Comparison of ENCODE assay signal across 23 cellular contexts in the genomic region with DNA sequence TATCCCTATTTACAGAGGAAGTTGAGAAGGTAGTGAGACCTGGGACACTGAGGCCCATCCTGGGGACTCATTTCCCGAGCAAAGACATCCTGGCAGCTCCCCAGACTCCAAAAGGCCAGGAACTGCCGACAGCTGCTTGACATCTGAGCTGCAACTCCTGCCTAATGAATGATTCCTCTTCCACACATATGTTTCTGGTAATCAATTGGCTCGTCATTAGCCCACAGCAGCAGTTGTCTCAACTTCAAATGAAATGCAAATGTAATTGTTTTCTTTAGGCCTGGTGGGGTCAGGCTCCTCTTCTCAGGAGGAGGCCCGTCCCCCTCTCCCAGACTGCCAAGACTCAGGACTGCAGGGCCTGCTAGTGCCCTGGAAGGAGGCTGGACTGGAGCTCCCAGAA.
DNase-seq lines count a peak whose midpoint lies in the region; TF ChIP-seq lines count a peak whose summit lies in the region.
"Had no signal": no experiment of that assay in that cellular context is flagged by ENCODE, and none has a peak within 500 bp of the region (broad histone marks: within the 10 kb centered on the region; RNA-seq: fewer than 3 reads in every experiment).

No MANE protein-coding gene starts in this region.

- H3K27me3 ChIP-seq in neural progenitor cell: no peaks in the 10 kb centered on the region
- H3K27me3 ChIP-seq: BLaER1 had no signal

- no peaks in the 10 kb centered on the region for H3K36me3 ChIP-seq in neural progenitor cell
- H3K36me3 ChIP-seq: BLaER1, heart left ventricle had no signal

- no peak overlapping the region for H3K4me3 ChIP-seq in HFF-Myc (replicated peaks; ENCODE audit: low read depth, low read length)
- no peak overlapping the region for H3K4me3 ChIP-seq in neural progenitor cell
- H3K4me3 ChIP-seq: BLaER1, dorsolateral prefrontal cortex, heart left ventricle, K562, lung, PC-9, psoas muscle had no signal

- H3K9ac ChIP-seq in neural progenitor cell: no peak overlapping the region
- H3K9ac ChIP-seq: BLaER1 had no signal

- H3K27ac Mint-ChIP-seq in neural progenitor cell: peak overlapping the region; percentile 63
- H3K27ac Mint-ChIP-seq in activated T-cell treated with anti-CD3 and anti-CD28 coated beads, Interleukin-2, amount 50 U/mL, for 24 hours: no peak overlapping the region
- H3K27ac Mint-ChIP-seq: activated CD4-positive, alpha-beta T cell treated with anti-CD3 and anti-CD28 coated beads, Interleukin-2, amount 10 ng/mL, durations not matched to agents 7 days and 5 days had no signal

- peaks cover 15% of the 10 kb centered on the region for H3K4me1 ChIP-seq in neural progenitor cell
- H3K4me1 ChIP-seq: heart left ventricle, psoas muscle had no signal

- peaks cover 47% of the 10 kb centered on the region for H3K4me1 Mint-ChIP-seq in neural progenitor cell
- no peaks in the 10 kb centered on the region for H3K4me1 Mint-ChIP-seq in activated T-cell treated with anti-CD3 and anti-CD28 coated beads, Interleukin-2, amount 50 U/mL, for 24 hours (ENCODE audit: low read depth)
- H3K4me1 Mint-ChIP-seq: activated CD4-positive, alpha-beta T cell treated with anti-CD3 and anti-CD28 coated beads, Interleukin-2, amount 10 ng/mL, durations not matched to agents 7 days and 5 days had no signal

- peaks cover 28% of the 10 kb centered on the region for H3F3A ChIP-seq in neural progenitor cell (ENCODE audit: low read depth)

- DNase-seq in HFF-Myc (ENCODE audit: extremely low read depth, low read depth) (peak; percentile 59), NCI-H82 (lab: John Stamatoyannopoulos, UW) (peak; percentile 62), fibroblast of the conjunctiva (ENCODE audit: low read depth) (peak; percentile 6), neural progenitor cell (ENCODE audit: low spot score) (no peak), cortex of kidney (lab: John Stamatoyannopoulos, UW) (no peak), DMS53 treated with DMSO at 0.1 percent for 48 hours (lab: John Stamatoyannopoulos, UW; ENCODE audit: unreplicated experiment) (no peak), GOT3 (lab: John Stamatoyannopoulos, UW) (no peak)
- no peak for DNase-seq in activated T-cell treated with anti-CD3 and anti-CD28 coated beads, Interleukin-2, amount 50 U/mL, for 24 hours
- DNase-seq: activated CD4-positive, alpha-beta T cell treated with anti-CD3 and anti-CD28 coated beads, Interleukin-2, amount 10 ng/mL, durations not matched to agents 7 days and 5 days; activated naive CD4-positive, alpha-beta T cell; activated T-cell treated with anti-CD3 and anti-CD28 coated beads, Interleukin-2, amount 50 U/mL, for 48 hours; dorsolateral prefrontal cortex; heart left ventricle; kidney glomerular epithelial cell; NCI-H2081 treated with DMSO at 0.1 percent for 48 hours; NK-92 treated with Interleukin-12 subunit alpha and Interleukin-12 subunit beta, amount 100 ng/mL, for 24 hours; PC-9; psoas muscle; SHP77; stimulated activated naive CD4-positive, alpha-beta T cell treated with Interleukin-2 at 50 U/mL for 16 hours had no signal

- no peak overlapping the region for H3K4me2 ChIP-seq in neural progenitor cell
- H3K4me2 ChIP-seq: BLaER1, PC-9 had no signal

- no peak overlapping the region for H3K27ac ChIP-seq in neural progenitor cell
- H3K27ac ChIP-seq: BLaER1, dorsolateral prefrontal cortex, heart left ventricle, PC-9, psoas muscle had no signal

- H3K27me3 Mint-ChIP-seq in neural progenitor cell (ENCODE audit: insufficient read depth, low read depth): peaks cover 16% of the 10 kb centered on the region
- H3K27me3 Mint-ChIP-seq in activated T-cell treated with anti-CD3 and anti-CD28 coated beads, Interleukin-2, amount 50 U/mL, for 24 hours: peaks cover 8% of the 10 kb centered on the region

- H3K36me3 Mint-ChIP-seq in neural progenitor cell: no peaks in the 10 kb centered on the region
- no peaks in the 10 kb centered on the region for H3K36me3 Mint-ChIP-seq in activated T-cell treated with anti-CD3 and anti-CD28 coated beads, Interleukin-2, amount 50 U/mL, for 24 hours (ENCODE audit: low read depth)

- H3K79me2 ChIP-seq in neural progenitor cell (ENCODE audit: low read depth): no peaks in the 10 kb centered on the region

- no peaks in the 10 kb centered on the region for H3K9me3 Mint-ChIP-seq in neural progenitor cell
- no peaks in the 10 kb centered on the region for H3K9me3 Mint-ChIP-seq in activated T-cell treated with anti-CD3 and anti-CD28 coated beads, Interleukin-2, amount 50 U/mL, for 24 hours
- H3K9me3 Mint-ChIP-seq: activated CD4-positive, alpha-beta T cell treated with anti-CD3 and anti-CD28 coated beads, Interleukin-2, amount 10 ng/mL, durations not matched to agents 7 days and 5 days had no signal

- no peak overlapping the region for H3K4me3 Mint-ChIP-seq in neural progenitor cell
- H3K4me3 Mint-ChIP-seq in activated T-cell treated with anti-CD3 and anti-CD28 coated beads, Interleukin-2, amount 50 U/mL, for 24 hours: no peak overlapping the region
- H3K4me3 Mint-ChIP-seq: activated CD4-positive, alpha-beta T cell treated with anti-CD3 and anti-CD28 coated beads, Interleukin-2, amount 10 ng/mL, durations not matched to agents 7 days and 5 days had no signal

- H2AFZ ChIP-seq in neural progenitor cell (replicated peaks): peak overlapping the region; percentile 7
- H2AFZ ChIP-seq: PC-9 had no signal

- no peak for TF ChIP-seq CTCF in HFF-Myc (IDR thresholded peaks at IDR 0.05; ENCODE audit: low read depth, low read length, missing control alignments)
- no peak for TF ChIP-seq CTCF in neural progenitor cell (IDR thresholded peaks at IDR 0.05)

- no peaks in the 10 kb centered on the region for H4K20me1 ChIP-seq in neural progenitor cell (ENCODE audit: low read depth)
- H4K20me1 ChIP-seq: BLaER1 had no signal

- no peaks in the 10 kb centered on the region for H3K9me3 ChIP-seq in neural progenitor cell (ENCODE audit: low read depth)
- H3K9me3 ChIP-seq: heart left ventricle, psoas muscle had no signal

Comparison
In these comparisons a context has a peak if more than half of its experiments do, and no peak if none do; other contexts are left out.
1. DNase-seq: peak in HFF-Myc (single experiment), NCI-H82 (single experiment) and fibroblast of the conjunctiva (single experiment); none in neural progenitor cell (single experiment), activated T-cell treated with anti-CD3 and anti-CD28 coated beads, Interleukin-2, amount 50 U/mL, for 24 hours (single experiment), cortex of kidney (single experiment), DMS53 treated with DMSO at 0.1 percent for 48 hours (single experiment) and GOT3 (single experiment).